In the genomic region with DNA sequence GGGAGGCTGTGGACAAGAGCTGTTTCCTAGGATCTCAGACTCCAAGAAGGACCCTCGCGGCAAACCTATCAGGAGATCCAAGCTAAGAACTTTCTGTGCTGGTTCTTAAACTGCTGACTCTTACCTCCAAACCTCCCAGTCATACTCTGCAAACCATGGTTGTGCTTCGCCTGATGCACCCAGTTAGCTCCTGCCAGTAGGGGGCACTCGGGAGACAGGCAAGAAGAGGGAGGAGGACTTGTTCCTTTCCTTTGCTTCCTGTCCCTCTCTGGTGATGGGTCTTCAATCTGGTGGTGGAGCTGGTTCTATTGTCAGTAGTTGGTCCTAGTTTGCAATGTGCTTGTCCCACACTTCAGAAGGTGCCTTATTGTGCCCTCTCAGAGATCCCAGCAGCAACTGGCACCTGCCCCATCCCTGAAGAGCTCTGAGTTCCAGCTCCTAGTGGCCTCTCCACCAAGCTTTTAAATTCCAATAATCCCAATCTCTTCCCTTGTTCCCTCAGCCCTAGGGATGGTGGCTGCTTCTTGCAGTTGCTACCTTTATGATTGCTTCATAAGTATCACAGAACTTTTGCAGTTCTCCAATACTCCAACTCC, we compare ENCODE assay signal across 9 cellular contexts.
DNase-seq lines count a peak whose midpoint lies in the region; ATAC-seq, FAIRE-seq and TF ChIP-seq lines count a peak whose summit lies in the region.
"Had no signal": no experiment of that assay in that cellular context is flagged by ENCODE, and none has a peak within 500 bp of the region (broad histone marks: within the 10 kb centered on the region; RNA-seq: fewer than 3 reads in every experiment).

No MANE protein-coding gene starts in this region.

- dilution Hi-C loops in keratinocyte (cut with MboI; ENCODE audit: extremely low pct_ligation_motif_present, low sequenced_read_pairs) = no loop called here

- H4K20me1 ChIP-seq in keratinocyte (ENCODE audit: control insufficient read depth, extremely low read depth, insufficient read depth, low read length) = no peaks in the 10 kb centered on the region

- no peaks in the 10 kb centered on the region for H3K4me1 Mint-ChIP-seq in activated T-helper 1 cell treated with anti-CD3 and anti-CD28 coated beads, Interleukin-12 subunit alpha, Interleukin-12 subunit beta, Interleukin-2, Interleukin-4 antibody, amounts not matched to agents 30 ng/mL and 10 ng/mL and 1 ng/mL, durations not matched to agents 14 hours and 24 hours and 36 hours (ENCODE audit: low read depth)
- H3K4me1 Mint-ChIP-seq: memory B cell had no signal

- H3K4me1 ChIP-seq in keratinocyte (ENCODE audit: control insufficient read depth, extremely low read depth, insufficient read depth, low read length) = no peaks in the 10 kb centered on the region

- TF ChIP-seq CTCF in keratinocyte (optimal IDR thresholded peaks at IDR 0.05 in 1 of 3, IDR thresholded peaks at IDR 0.05 in 1 of 3, conservative IDR thresholded peaks at IDR 0.05 in 1 of 3; ENCODE audit: extremely low read depth in 1 of 3, insufficient read depth in 2 of 3, low read length in 3 of 3) = peak; percentile 84 to 94 (median 94)

- H3K27me3 Mint-ChIP-seq in activated T-helper 1 cell treated with anti-CD3 and anti-CD28 coated beads, Interleukin-12 subunit alpha, Interleukin-12 subunit beta, Interleukin-2, Interleukin-4 antibody, amounts not matched to agents 30 ng/mL and 10 ng/mL and 1 ng/mL, durations not matched to agents 14 hours and 24 hours and 36 hours (ENCODE audit: insufficient read depth) = peaks cover 3% of the 10 kb centered on the region

- intact Hi-C loops in activated T-helper 1 cell treated with anti-CD3 and anti-CD28 coated beads, Interleukin-12 subunit alpha, Interleukin-12 subunit beta, Interleukin-2, Interleukin-4 antibody, amounts not matched to agents 30 ng/mL and 10 ng/mL and 1 ng/mL, durations not matched to agents 14 hours and 24 hours and 36 hours (cut with micrococcal nuclease) = loop anchor here (1.0 to 2.0 kb wide), 2 partner anchors 87 to 113 kb away; partner anchors contain the start of gene RPL38

- H3K4me3 Mint-ChIP-seq in activated T-helper 1 cell treated with anti-CD3 and anti-CD28 coated beads, Interleukin-12 subunit alpha, Interleukin-12 subunit beta, Interleukin-2, Interleukin-4 antibody, amounts not matched to agents 30 ng/mL and 10 ng/mL and 1 ng/mL, durations not matched to agents 14 hours and 24 hours and 36 hours = no peak overlapping the region
- H3K4me3 Mint-ChIP-seq: memory B cell had no signal

- no peak overlapping the region for H2AFZ ChIP-seq in keratinocyte (ENCODE audit: control insufficient read depth, low read length)

- ATAC-seq in GM18498 (IDR thresholded peaks at IDR 0.05; ENCODE audit: unreplicated experiment) = no peak
- ATAC-seq in HG03135 (IDR thresholded peaks at IDR 0.05; ENCODE audit: unreplicated experiment) = no peak

- no peaks in the 10 kb centered on the region for H3K36me3 ChIP-seq in keratinocyte (ENCODE audit: control insufficient read depth in 2 of 2, extremely low read depth in 1 of 2, insufficient read depth in 2 of 2, low read length in 2 of 2)

- no peak overlapping the region for H3K27ac Mint-ChIP-seq in activated T-helper 1 cell treated with anti-CD3 and anti-CD28 coated beads, Interleukin-12 subunit alpha, Interleukin-12 subunit beta, Interleukin-2, Interleukin-4 antibody, amounts not matched to agents 30 ng/mL and 10 ng/mL and 1 ng/mL, durations not matched to agents 14 hours and 24 hours and 36 hours
- H3K27ac Mint-ChIP-seq: memory B cell had no signal

- no peaks in the 10 kb centered on the region for H3K27me3 ChIP-seq in keratinocyte (ENCODE audit: control insufficient read depth, extremely low read depth, insufficient read depth, low read length)

- no peaks in the 10 kb centered on the region for H3K79me2 ChIP-seq in keratinocyte (ENCODE audit: control insufficient read depth, insufficient read depth, low read length)

- DNase-seq in COLO829 (ENCODE audit: low spot score) (peak; percentile 42), H4 (ENCODE audit: low spot score) (peak; percentile 29), NCI-H748 (lab: John Stamatoyannopoulos, UW; ENCODE audit: unreplicated experiment) (peak; percentile 67), keratinocyte (ENCODE audit: low read depth, low spot score) (peak; percentile 35)
- peak; percentile 28 for DNase-seq in activated T-helper 1 cell treated with anti-CD3 and anti-CD28 coated beads, Interleukin-12 subunit alpha, Interleukin-12 subunit beta, Interleukin-2, Interleukin-4 antibody, amounts not matched to agents 30 ng/mL and 10 ng/mL and 1 ng/mL, durations not matched to agents 14 hours and 24 hours and 36 hours (ENCODE audit: low spot score)
- peak; percentile 88 for DNase-seq in stimulated activated CD8-positive, alpha-beta memory T cell treated with anti-CD3 and anti-CD28 coated beads, Interleukin-4, amount 100 ng/mL, for 48 hours

- no peak overlapping the region for H3K9ac ChIP-seq in keratinocyte (ENCODE audit: control insufficient read depth, extremely low read depth, insufficient read depth, low read length)

- peaks cover 5% of the 10 kb centered on the region for H3K9me3 Mint-ChIP-seq in activated T-helper 1 cell treated with anti-CD3 and anti-CD28 coated beads, Interleukin-12 subunit alpha, Interleukin-12 subunit beta, Interleukin-2, Interleukin-4 antibody, amounts not matched to agents 30 ng/mL and 10 ng/mL and 1 ng/mL, durations not matched to agents 14 hours and 24 hours and 36 hours

- no peaks in the 10 kb centered on the region for H3K9me1 ChIP-seq in keratinocyte (ENCODE audit: control insufficient read depth, extremely low read depth, insufficient read depth, low read length)

- no peaks in the 10 kb centered on the region for H3K9me3 ChIP-seq in keratinocyte (ENCODE audit: control insufficient read depth, low read depth, low read length)

- peak; percentile 79 for FAIRE-seq in keratinocyte (lab: Jason Lieb, UNC)

- no peak overlapping the region for H3K27ac ChIP-seq in keratinocyte (ENCODE audit: control insufficient read depth, insufficient read depth, low read length)

- H3K36me3 Mint-ChIP-seq in activated T-helper 1 cell treated with anti-CD3 and anti-CD28 coated beads, Interleukin-12 subunit alpha, Interleukin-12 subunit beta, Interleukin-2, Interleukin-4 antibody, amounts not matched to agents 30 ng/mL and 10 ng/mL and 1 ng/mL, durations not matched to agents 14 hours and 24 hours and 36 hours (ENCODE audit: low read depth) = no peaks in the 10 kb centered on the region
- H3K36me3 Mint-ChIP-seq: memory B cell had no signal

- no peak overlapping the region for H3K4me3 ChIP-seq in keratinocyte (ENCODE audit: control insufficient read depth in 2 of 3, extremely low read depth in 1 of 3, insufficient read depth in 2 of 3, low read depth in 1 of 3, low read length in 3 of 3)

- H3K4me2 ChIP-seq in keratinocyte (ENCODE audit: control insufficient read depth, extremely low read depth, insufficient read depth, low read depth, low read length) = no peak overlapping the region

Comparison
In these comparisons a context has a peak if more than half of its experiments do, and no peak if none do; other contexts are left out.
1. DNase-seq: peak in every context shown above with its lines; median percentile 88 in stimulated activated CD8-positive, alpha-beta memory T cell treated with anti-CD3 and anti-CD28 coated beads, Interleukin-4, amount 100 ng/mL, for 48 hours; 67 in NCI-H748; 42 in COLO829; 35 in keratinocyte; 29 in H4; 28 in activated T-helper 1 cell treated with anti-CD3 and anti-CD28 coated beads, Interleukin-12 subunit alpha, Interleukin-12 subunit beta, Interleukin-2, Interleukin-4 antibody, amounts not matched to agents 30 ng/mL and 10 ng/mL and 1 ng/mL, durations not matched to agents 14 hours and 24 hours and 36 hours.